In genomic region chr5:38607396-38607795, GRCh38 we compare ENCODE assay signal across 12 cellular contexts. TPM values are rescaled to one million over a fixed set of nuclear protein-coding genes. Genes with fewer than 3 reads are reported as not detected.
A peak's percentile ranks its signal among the peaks of the same experiment; 100 is the strongest.
DNase-seq lines count a peak whose midpoint lies in the region; ATAC-seq and TF ChIP-seq lines count a peak whose summit lies in the region.
"Had no signal": no experiment of that assay in that cellular context is flagged by ENCODE, and none has a peak within 500 bp of the region (broad histone marks: within the 10 kb centered on the region; RNA-seq: fewer than 3 reads in every experiment).

No MANE protein-coding gene starts in this region.

- DNase-seq in AG09319 (ENCODE audit: extremely low read depth, low read depth) (peak; percentile 73), M059J (ENCODE audit: low read depth) (peak; percentile 95), astrocyte of the spinal cord (ENCODE audit: low read depth, low spot score) (peak; percentile 94), mesenchymal stem cell (peak; percentile 95), cerebellar nuclear complex (lab: John Stamatoyannopoulos, UW) (no peak)
- no peak for DNase-seq in CD4-positive, alpha-beta memory T cell
- DNase-seq in activated CD4-positive, alpha-beta T cell treated with anti-CD3 and anti-CD28 coated beads for 1 hour = no peak
- DNase-seq: activated gamma-delta T cell treated with Interleukin-2 at 50 U/mL for 16 hours, Kasumi-1, left cardiac atrium had no signal

- no peak overlapping the region for H2BK12ac ChIP-seq in mesenchymal stem cell (ENCODE audit: low read length in 2 of 2)

- peaks cover 3 to 10% of the 10 kb centered on the region in 2 donors for H3K27me3 Mint-ChIP-seq in CD4-positive, alpha-beta memory T cell

- ATAC-seq in HG03378 (IDR thresholded peaks at IDR 0.05; ENCODE audit: unreplicated experiment) = no peak
- ATAC-seq: WTC11 had no signal

- H3K23ac ChIP-seq in mesenchymal stem cell (ENCODE audit: low read length in 2 of 2) = no peak overlapping the region

- H3K4me3 Mint-ChIP-seq in CD4-positive, alpha-beta memory T cell = no peak overlapping the region
- H3K4me3 Mint-ChIP-seq: WTC11 had no signal

- no peak overlapping the region for H4K91ac ChIP-seq in mesenchymal stem cell (ENCODE audit: low read length)

- H3K4me3 ChIP-seq in astrocyte of the spinal cord (ENCODE audit: low read depth, low read length) (no peak overlapping the region), mesenchymal stem cell (ENCODE audit: insufficient read depth in 1 of 2, low read depth in 1 of 2, low read length in 2 of 2) (no peak overlapping the region)
- H3K4me3 ChIP-seq in CD4-positive, alpha-beta memory T cell (ENCODE audit: low read length in 2 of 2) = no peak overlapping the region

- no peak overlapping the region for H2BK5ac ChIP-seq in mesenchymal stem cell (ENCODE audit: low read depth, low read length, poor library complexity, severe bottlenecking)

- peaks cover 8% of the 10 kb centered on the region for H3K4me1 ChIP-seq in mesenchymal stem cell (ENCODE audit: control insufficient read depth, insufficient read depth, low read depth, low read length)
- no peaks in the 10 kb centered on the region for H3K4me1 ChIP-seq in CD4-positive, alpha-beta memory T cell (ENCODE audit: insufficient read depth, low read length)

- no peaks in the 10 kb centered on the region for H3K9me3 Mint-ChIP-seq in CD4-positive, alpha-beta memory T cell

- H3K79me1 ChIP-seq in mesenchymal stem cell (replicated peaks; ENCODE audit: low read length, poor library complexity, severe bottlenecking) = no peaks in the 10 kb centered on the region

- H3K4ac ChIP-seq in mesenchymal stem cell (ENCODE audit: low read depth in 1 of 2, low read length in 2 of 2) = no peak overlapping the region

- no peak overlapping the region for H2AK5ac ChIP-seq in mesenchymal stem cell (ENCODE audit: low read length, severe bottlenecking)

- no peak overlapping the region for H3K18ac ChIP-seq in mesenchymal stem cell (ENCODE audit: low read depth in 1 of 2, low read length in 2 of 2)

- no peaks in the 10 kb centered on the region for H3K9me3 ChIP-seq in mesenchymal stem cell (ENCODE audit: control insufficient read depth, low read length)
- H3K9me3 ChIP-seq in CD4-positive, alpha-beta memory T cell (ENCODE audit: control insufficient read depth in 1 of 2, low read length in 2 of 2) = no peaks in the 10 kb centered on the region

- TF ChIP-seq CTCF in AG09319 (IDR thresholded peaks at IDR 0.05; ENCODE audit: low read depth, low read length) (no peak), astrocyte of the spinal cord (IDR thresholded peaks at IDR 0.05; ENCODE audit: low read depth, low read length) (no peak)

- H3K9ac ChIP-seq in mesenchymal stem cell (ENCODE audit: low read length) = no peak overlapping the region

- H3K36me3 Mint-ChIP-seq in CD4-positive, alpha-beta memory T cell = no peaks in the 10 kb centered on the region
- H3K36me3 Mint-ChIP-seq: WTC11 had no signal

- intact Hi-C loops in CD4-positive, alpha-beta memory T cell (cut with micrococcal nuclease) = no loop called here

- no peak overlapping the region for H2BK120ac ChIP-seq in mesenchymal stem cell (ENCODE audit: low read depth, low read length)

- H4K8ac ChIP-seq in mesenchymal stem cell (ENCODE audit: low read length) = no peak overlapping the region

- in situ Hi-C loops in astrocyte of the spinal cord (cut with HindIII; ENCODE audit: low sequenced_read_pairs) = no loop called here

- no peak overlapping the region for H2AFZ ChIP-seq in mesenchymal stem cell (ENCODE audit: low read depth, low read length)

- H3K14ac ChIP-seq in mesenchymal stem cell (ENCODE audit: low read length in 2 of 2) = no peak overlapping the region

- H3K27ac Mint-ChIP-seq in CD4-positive, alpha-beta memory T cell = no peak overlapping the region
- H3K27ac Mint-ChIP-seq: WTC11 had no signal

- peaks cover 0 to 7% of the 10 kb centered on the region in 2 experiments for H3K27me3 ChIP-seq in mesenchymal stem cell (ENCODE audit: control insufficient read depth in 1 of 2, insufficient read depth in 1 of 2, low read length in 2 of 2)
- no peaks in the 10 kb centered on the region for H3K27me3 ChIP-seq in CD4-positive, alpha-beta memory T cell (ENCODE audit: insufficient read depth, low read length)

- no peaks in the 10 kb centered on the region for H3K36me3 ChIP-seq in mesenchymal stem cell (ENCODE audit: control insufficient read depth in 1 of 2, insufficient read depth in 2 of 2, low read depth in 1 of 2, low read length in 2 of 2)
- no peaks in the 10 kb centered on the region for H3K36me3 ChIP-seq in CD4-positive, alpha-beta memory T cell (ENCODE audit: insufficient read depth, low read length)

- no peak overlapping the region for H3K4me2 ChIP-seq in mesenchymal stem cell (ENCODE audit: low read length, poor library complexity, severe bottlenecking)

- POLR2A ChIA-PET in CD4-positive, alpha-beta memory T cell (lab: Charles Lee; ENCODE audit: partially characterized antibody) = no interaction called here

- peak overlapping the region; percentile 25 for H3K27ac ChIP-seq in mesenchymal stem cell (ENCODE audit: low read length, poor library complexity, severe bottlenecking)
- H3K27ac ChIP-seq in CD4-positive, alpha-beta memory T cell (ENCODE audit: low read depth, low read length) = no peak overlapping the region

- 0% methylated on average over 3 of the region's 3 CpGs for WGBS in mesenchymal stem cell

- no peak overlapping the region for H2BK15ac ChIP-seq in mesenchymal stem cell (ENCODE audit: low read depth, poor library complexity, severe bottlenecking)

- no peaks in the 10 kb centered on the region for H3K4me1 Mint-ChIP-seq in CD4-positive, alpha-beta memory T cell

- CTCF ChIA-PET in CD4-positive, alpha-beta memory T cell (lab: Charles Lee; ENCODE audit: partially characterized antibody) = no interaction called here

RNA-seq across cellular contexts. Expression of gene LIFR, which starts 51.0 kb away (rescaled TPM):
- 8.9 and 10.8 TPM in 2 replicates for total RNA-seq in M059J (2014; rRNA removed; shearing (Covaris generic))
- polyA plus RNA-seq in mesenchymal stem cell (2013, experiment 1 of 2) = 61.7 TPM
- polyA plus RNA-seq in mesenchymal stem cell (2013, experiment 2 of 2) = 62.0 TPM
- under 1 TPM; 0.23 to 0.42 TPM for total RNA-seq in CD4-positive, alpha-beta memory T cell
- not detected for polyA plus RNA-seq in CD4-positive, alpha-beta memory T cell

Comparison
In these comparisons a context has a peak if more than half of its experiments do, and no peak if none do; other contexts are left out.
1. DNase-seq: peak in AG09319 (single experiment), M059J (single experiment), astrocyte of the spinal cord (single experiment) and mesenchymal stem cell (single experiment); none in CD4-positive, alpha-beta memory T cell (0 of 5), cerebellar nuclear complex (0 of 2) and activated CD4-positive, alpha-beta T cell treated with anti-CD3 and anti-CD28 coated beads for 1 hour (single experiment).